ENCODE assay signal across 36 cellular contexts in the genomic region with DNA sequence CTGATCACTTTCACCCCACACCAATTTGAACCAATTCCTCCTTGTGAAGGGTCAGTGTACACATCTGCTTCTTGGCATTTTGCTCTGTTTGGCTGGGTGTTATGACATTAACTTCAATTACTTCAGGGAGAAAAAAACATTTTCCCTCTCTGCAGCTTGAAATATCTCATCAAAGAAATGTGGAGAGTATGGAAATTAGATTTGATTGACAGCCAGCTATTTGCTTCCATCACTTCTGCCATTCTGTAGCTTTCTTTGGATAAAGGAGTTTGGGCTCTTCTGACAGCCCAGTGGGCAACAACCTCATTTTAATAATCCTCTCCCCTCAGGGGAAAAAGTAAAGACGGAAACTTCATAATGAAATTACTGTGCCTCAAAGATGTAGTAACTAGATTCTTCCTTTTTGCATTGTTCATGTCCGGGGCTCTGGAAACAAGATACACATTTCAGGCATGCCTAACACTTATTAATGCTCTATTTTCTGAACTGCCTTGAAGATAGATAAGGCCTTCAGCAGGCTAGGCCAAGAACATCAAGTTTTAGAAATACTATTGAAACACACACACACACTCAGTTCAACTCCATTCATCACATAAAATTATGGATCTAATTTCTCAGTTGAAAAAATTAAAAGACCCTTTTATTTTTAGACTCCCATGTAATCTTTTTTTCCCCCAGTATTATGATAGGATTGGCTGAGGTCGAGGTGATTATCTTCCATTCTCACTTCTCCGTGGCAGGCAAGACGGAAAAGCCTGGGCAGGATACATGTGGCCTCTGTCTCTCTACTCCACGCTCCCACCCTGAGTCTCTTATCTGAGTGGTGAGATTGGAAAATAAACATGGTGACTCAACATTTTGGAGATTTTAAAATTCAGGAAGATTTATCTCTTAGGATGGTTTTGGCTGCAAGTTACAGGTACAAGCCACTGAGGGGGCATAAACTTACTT. TPM values are rescaled to one million over a fixed set of nuclear protein-coding genes. Genes with fewer than 3 reads are reported as not detected.
"Had no signal": no experiment of that assay in that cellular context is flagged by ENCODE, and none has a peak within 500 bp of the region (broad histone marks: within the 10 kb centered on the region; RNA-seq: fewer than 3 reads in every experiment).

No MANE protein-coding gene starts in this region.

- H3K4me3 ChIP-seq: esophagus squamous epithelium, gastrocnemius medialis, heart left ventricle had no signal

- DNase-seq: activated CD4-positive, alpha-beta memory T cell treated with anti-CD3 and anti-CD28 coated beads for 36 hours; activated CD4-positive, alpha-beta T cell treated with anti-CD3 and anti-CD28 coated beads for 36 hours; activated CD4-positive, alpha-beta T cell treated with anti-CD3 and anti-CD28 coated beads, Interleukin-2, amount 10 ng/mL, durations not matched to agents 24 days and 14 days; activated CD4-positive, CD25-positive, alpha-beta regulatory T cell; activated CD4-positive, CD25-positive, alpha-beta regulatory T cell treated with anti-CD3 and anti-CD28 coated beads, Interleukin-2, amount 50 U/mL, for 72 hours; activated CD8-positive, alpha-beta memory T cell treated with anti-CD3 and anti-CD28 coated beads, Interleukin-2, amount 50 U/mL, for 48 hours; activated effector memory CD4-positive, alpha-beta T cell treated with Interleukin-2 at 50 U/mL for 16 hours; activated gamma-delta T cell treated with Interleukin-2 at 50 U/mL for 16 hours; activated naive CD4-positive, alpha-beta T cell treated with anti-CD3 and anti-CD28 coated beads, Interleukin-2, amount 50 U/mL, for 16 hours; activated naive CD4-positive, alpha-beta T cell treated with Interleukin-2 at 50 U/mL for 16 hours; activated T-cell treated with anti-CD3 and anti-CD28 coated beads for 4 hours; activated T-cell treated with anti-CD3 and anti-CD28 coated beads, Interleukin-2, amount 50 U/mL, for 24 hours; amniotic stem cell; anterior cingulate cortex; brain microvascular endothelial cell; caudate nucleus; cortex of kidney; dermis blood vessel endothelial cell; effector CD4-positive, alpha-beta T cell; effector memory CD8-positive, alpha-beta T cell; esophagus squamous epithelium; foreskin fibroblast; gastrocnemius medialis; glutamatergic neuron; heart left ventricle; T-helper 2 cell had no signal

- H3K27ac Mint-ChIP-seq: activated CD4-positive, alpha-beta memory T cell treated with anti-CD3 and anti-CD28 coated beads for 36 hours; activated CD4-positive, alpha-beta T cell treated with anti-CD3 and anti-CD28 coated beads for 36 hours; activated CD4-positive, alpha-beta T cell treated with anti-CD3 and anti-CD28 coated beads, Interleukin-2, amount 10 ng/mL, durations not matched to agents 24 days and 14 days; activated naive CD8-positive, alpha-beta T cell; activated T-cell treated with anti-CD3 and anti-CD28 coated beads, Interleukin-2, amount 50 U/mL, for 24 hours; activated T-helper 17 cell treated with anti-CD3 and anti-CD28 coated beads, Interleukin-2, amount 50 U/mL, for 72 hours; effector memory CD8-positive, alpha-beta T cell had no signal

- FAIRE-seq: astrocyte, colon had no signal

- H3K27me3 ChIP-seq: brain microvascular endothelial cell, esophagus squamous epithelium, gastrocnemius medialis, heart left ventricle had no signal

- H3K36me3 ChIP-seq: brain microvascular endothelial cell, esophagus squamous epithelium, gastrocnemius medialis, heart left ventricle had no signal

- H3K4me1 Mint-ChIP-seq: activated CD4-positive, alpha-beta T cell treated with anti-CD3 and anti-CD28 coated beads for 36 hours; activated CD4-positive, alpha-beta T cell treated with anti-CD3 and anti-CD28 coated beads, Interleukin-2, amount 10 ng/mL, durations not matched to agents 24 days and 14 days; activated T-helper 17 cell treated with anti-CD3 and anti-CD28 coated beads, Interleukin-2, amount 50 U/mL, for 72 hours had no signal

- H3K36me3 Mint-ChIP-seq: activated CD4-positive, alpha-beta memory T cell treated with anti-CD3 and anti-CD28 coated beads for 36 hours; activated naive CD8-positive, alpha-beta T cell had no signal

- H3K9me3 Mint-ChIP-seq: activated CD4-positive, alpha-beta memory T cell treated with anti-CD3 and anti-CD28 coated beads for 36 hours; activated T-cell treated with anti-CD3 and anti-CD28 coated beads, Interleukin-2, amount 50 U/mL, for 24 hours; activated T-helper 17 cell treated with anti-CD3 and anti-CD28 coated beads, Interleukin-2, amount 50 U/mL, for 72 hours; effector memory CD8-positive, alpha-beta T cell had no signal

- H3K27ac ChIP-seq: brain microvascular endothelial cell, epithelial cell of prostate, esophagus squamous epithelium, gastrocnemius medialis, heart left ventricle had no signal

- H3K4me3 Mint-ChIP-seq: activated CD4-positive, alpha-beta memory T cell treated with anti-CD3 and anti-CD28 coated beads for 36 hours; activated CD4-positive, alpha-beta T cell treated with anti-CD3 and anti-CD28 coated beads for 36 hours; activated CD4-positive, alpha-beta T cell treated with anti-CD3 and anti-CD28 coated beads, Interleukin-2, amount 10 ng/mL, durations not matched to agents 24 days and 14 days; activated naive CD8-positive, alpha-beta T cell; activated T-cell treated with anti-CD3 and anti-CD28 coated beads, Interleukin-2, amount 50 U/mL, for 24 hours; activated T-helper 17 cell treated with anti-CD3 and anti-CD28 coated beads, Interleukin-2, amount 50 U/mL, for 72 hours; effector memory CD8-positive, alpha-beta T cell had no signal

- H3K4me1 ChIP-seq: esophagus squamous epithelium, gastrocnemius medialis, heart left ventricle had no signal

- H3K9me3 ChIP-seq: esophagus squamous epithelium, gastrocnemius medialis, heart left ventricle had no signal

RNA-seq across cellular contexts. Expression of a gene that starts 10.3 kb away (rescaled TPM):
- total RNA-seq: activated CD4-positive, alpha-beta memory T cell treated with anti-CD3 and anti-CD28 coated beads for 36 hours; activated CD4-positive, alpha-beta T cell treated with anti-CD3 and anti-CD28 coated beads for 36 hours; activated CD4-positive, alpha-beta T cell treated with anti-CD3 and anti-CD28 coated beads, Interleukin-2, amount 10 ng/mL, durations not matched to agents 24 days and 14 days; activated T-helper 17 cell treated with anti-CD3 and anti-CD28 coated beads, Interleukin-2, amount 50 U/mL, for 72 hours; astrocyte; chondrocyte; dermis blood vessel endothelial cell; esophagus squamous epithelium; fibroblast of lung; gastrocnemius medialis; heart left ventricle; T-helper 1 cell treated with Interleukin-12 subunit alpha and Interleukin-12 subunit beta and Interleukin-4 antibody, amounts not matched to agents 30 ng/mL and 1 ng/mL, for 36 hours had no signal
- polyA plus RNA-seq: adipose tissue, esophagus, fibroblast of lung, heart left ventricle had no signal
